Comparison of ENCODE assay signal across 21 cellular contexts in the genomic region with DNA sequence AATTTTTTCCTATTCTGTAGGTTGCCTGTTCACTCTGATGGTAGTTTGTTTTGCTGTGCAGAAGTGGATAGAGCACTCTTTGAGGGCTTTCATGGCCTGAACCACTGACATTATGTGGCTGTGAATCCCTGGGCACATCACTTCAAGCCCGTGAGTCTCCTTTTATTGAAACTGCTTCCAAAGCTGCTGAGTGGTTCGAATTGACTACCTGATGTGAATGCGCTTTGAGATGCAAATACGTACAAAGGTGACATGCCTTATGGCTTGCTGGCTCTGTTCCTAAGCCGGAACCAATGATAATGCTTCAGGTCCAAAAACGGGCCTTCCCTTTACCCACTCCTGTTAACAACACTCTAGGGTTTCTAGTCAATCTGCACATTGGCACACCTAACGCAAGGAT. TPM values are rescaled to one million over a fixed set of nuclear protein-coding genes. Genes with fewer than 3 reads are reported as not detected.
DNase-seq lines count a peak whose midpoint lies in the region; ATAC-seq, FAIRE-seq and TF ChIP-seq lines count a peak whose summit lies in the region.
"Had no signal": no experiment of that assay in that cellular context is flagged by ENCODE, and none has a peak within 500 bp of the region (broad histone marks: within the 10 kb centered on the region; RNA-seq: fewer than 3 reads in every experiment).

No MANE protein-coding gene starts in this region.

- no peaks in the 10 kb centered on the region for H3K36me3 ChIP-seq in H7 (replicated peaks; ENCODE audit: control insufficient read depth, insufficient read depth, low read length)
- H3K36me3 ChIP-seq in H1 (ENCODE audit: control insufficient read depth in 2 of 4, insufficient read depth in 4 of 4, low read length in 3 of 4), result no peaks in the 10 kb centered on the region

- DNase-seq in H7, result peak; percentile 49
- no peak for DNase-seq in H1 (ENCODE audit: low read depth in 1 of 2, low spot score in 2 of 2)
- peak; percentile 41 for DNase-seq in islet precursor cell
- DNase-seq in foreskin fibroblast, result no peak
- DNase-seq in NCI-H345 (lab: John Stamatoyannopoulos, UW), result no peak
- DNase-seq: C1 segment of cervical spinal cord; Calu3; CD4-positive, alpha-beta memory T cell; COR-L47; DMS53; DMS79 treated with DMSO at 0.1 percent for 48 hours; GM23248; HCEC 1CT had no signal

- TF ChIP-seq CTCF in H1 (IDR thresholded peaks at IDR 0.05; ENCODE audit: control extremely low read depth in 1 of 3, insufficient read depth in 1 of 3, low read depth in 1 of 3, low read length in 3 of 3), result no peak
- TF ChIP-seq CTCF in foreskin fibroblast (IDR thresholded peaks at IDR 0.05; ENCODE audit: low read depth, low read length), result no peak

- no peaks in the 10 kb centered on the region for H3K79me2 ChIP-seq in H1 (ENCODE audit: control insufficient read depth in 1 of 2, insufficient read depth in 2 of 2, low read length in 2 of 2)

- H3K27ac ChIP-seq in H1 (ENCODE audit: low read depth, low read length), result no peak overlapping the region
- H3K27ac ChIP-seq: GM23248 had no signal

- no peak overlapping the region for H2BK15ac ChIP-seq in H1 (ENCODE audit: low read length)

- H2AK5ac ChIP-seq in H1 (ENCODE audit: low read depth, low read length), result no peak overlapping the region

- no peak overlapping the region for H2AFZ ChIP-seq in H1 (ENCODE audit: low read length)
- H2AFZ ChIP-seq: GM23248 had no signal

- H3K79me1 ChIP-seq in H1 (ENCODE audit: low read depth, low read length), result no peaks in the 10 kb centered on the region

- no peak overlapping the region for H3K23ac ChIP-seq in H1 (ENCODE audit: insufficient read length)

- POLR2A ChIA-PET in H1 (lab: Charles Lee; ENCODE audit: partially characterized antibody), result interaction anchor here (1.3 kb wide), 1 partner anchor 24 kb away, joined by 3 read pairs; no protein-coding TSS in a partner anchor

- H3K56ac ChIP-seq in H1 (replicated peaks; ENCODE audit: insufficient read length, low read depth, low read length), result no peak overlapping the region

- H3K4ac ChIP-seq in H1 (replicated peaks; ENCODE audit: insufficient read length, low read depth, low read length), result no peak overlapping the region

- no peak overlapping the region for H4K91ac ChIP-seq in H1 (replicated peaks; ENCODE audit: insufficient read length, low read length)

- FAIRE-seq in H1 (lab: Jason Lieb, UNC), result no peak
- FAIRE-seq: G401.6, GM12892, H54 had no signal

- H3K9ac ChIP-seq in H1 (replicated peaks in 1 of 4; ENCODE audit: extremely low read depth in 1 of 4, low read depth in 3 of 4, low read length in 3 of 4), result no peak overlapping the region
- H3K9ac ChIP-seq: GM23248 had no signal

- TF ChIP-seq RAD21 in H1 (IDR thresholded peaks at IDR 0.05 in 1 of 2, conservative IDR thresholded peaks at IDR 0.05 in 1 of 2; ENCODE audit: low read depth in 2 of 2, low read length in 2 of 2), result no peak

- no peak for TF ChIP-seq EP300 in H1 (IDR thresholded peaks at IDR 0.05; ENCODE audit: borderline replicate concordance in 1 of 2, low read depth in 2 of 2, low read length in 2 of 2)

- H4K5ac ChIP-seq in H1 (ENCODE audit: insufficient read length, low read depth, low read length), result no peak overlapping the region

- CTCF ChIA-PET in H1 (lab: Charles Lee; ENCODE audit: partially characterized antibody), result no interaction called here

- TF ChIP-seq POLR2A in H1 (IDR thresholded peaks at IDR 0.05; ENCODE audit: control extremely low read depth in 1 of 2, low read depth in 2 of 2, low read length in 2 of 2), result no peak

- H3K14ac ChIP-seq in H1 (ENCODE audit: insufficient read length), result no peak overlapping the region

- H4K20me1 ChIP-seq in H1 (replicated peaks in 1 of 2; ENCODE audit: control insufficient read depth in 1 of 2, insufficient read depth in 2 of 2, low read length in 2 of 2), result no peaks in the 10 kb centered on the region

- H3K9me3 ChIP-seq in H1 (ENCODE audit: insufficient read depth in 2 of 2, low read depth in 1 of 2, low read length in 1 of 2), result no peaks in the 10 kb centered on the region

- H2BK5ac ChIP-seq in H1 (ENCODE audit: low read depth, low read length), result no peak overlapping the region

- H3K4me2 ChIP-seq in H1 (ENCODE audit: insufficient read depth in 1 of 2, low read depth in 2 of 2, low read length in 2 of 2), result peak overlapping the region in 1 of 2 experiments; percentile 15; a peak in 1 of 4 replicates

- no peak for ATAC-seq in GM21381 (IDR thresholded peaks at IDR 0.05; ENCODE audit: unreplicated experiment)

- H4K8ac ChIP-seq in H1 (ENCODE audit: extremely low read depth, insufficient read depth, low read length), result no peak overlapping the region

- H3K27me3 ChIP-seq in H7 (ENCODE audit: control insufficient read depth, insufficient read depth, low read length) (no peaks in the 10 kb centered on the region), H1 (replicated peaks in 1 of 4; ENCODE audit: control insufficient read depth in 3 of 4, extremely low read depth in 1 of 4, insufficient read depth in 3 of 4, low read length in 3 of 4) (no peaks in the 10 kb centered on the region; a peak in 2 of 7 replicates)

- peaks cover 9 to 22% (median 14%) of the 10 kb centered on the region in 4 experiments for H3K4me1 ChIP-seq in H1 (replicated peaks in 1 of 4; ENCODE audit: control insufficient read depth in 3 of 4, insufficient read depth in 4 of 4, low read length in 3 of 4)

- no peak overlapping the region for H3K18ac ChIP-seq in H1 (ENCODE audit: extremely low read depth, low read length)

- H2BK12ac ChIP-seq in H1 (ENCODE audit: low read depth, low read length), result no peak overlapping the region

- H3K4me3 ChIP-seq in H7 (ENCODE audit: insufficient read depth, low read depth, low read length) (no peak overlapping the region), H1 (ENCODE audit: extremely low read depth in 1 of 4, insufficient read depth in 2 of 4, low read depth in 3 of 4, low read length in 4 of 4) (no peak overlapping the region), foreskin fibroblast (ENCODE audit: low read depth in 1 of 2, low read length in 2 of 2) (no peak overlapping the region)
- H3K4me3 ChIP-seq: GM23248 had no signal

- H3K23me2 ChIP-seq in H1 (ENCODE audit: low read depth, low read length), result no peaks in the 10 kb centered on the region

- H2BK20ac ChIP-seq in H1 (ENCODE audit: low read length), result no peak overlapping the region

- H2BK120ac ChIP-seq in H1 (replicated peaks; ENCODE audit: low read depth, low read length), result no peak overlapping the region

- 50% methylated on average over 7 of the region's 7 CpGs; no CpG with 5 or more reads in 1 of the 2 experiments for WGBS in H1 (ENCODE audit: extremely low coverage in 1 of 2, insufficient coverage in 1 of 2, insufficient read length in 1 of 2, insufficient replicate concordance in 2 of 2, low coverage in 1 of 2, low lambda C conversion rate in 2 of 2, missing lambda C conversion rate in 1 of 2), 2 experiments

TF ChIP-seq in H1, 55 proteins besides CTCF, POLR2A, EP300 and RAD21:
- TF ChIP-seq PHF8 (conservative IDR thresholded peaks at IDR 0.05; ENCODE audit: low read depth, low read length) (no peak), NANOG (IDR thresholded peaks at IDR 0.05; ENCODE audit: insufficient read depth, low read depth, low read length, poor library complexity, severe bottlenecking) (peak; percentile 54)

RNA-seq across cellular contexts. Expression of gene ASPA, which starts 34.3 kb away (rescaled TPM):
- total RNA-seq in H7 (2014; rRNA removed; shearing (Covaris generic)), result not detected in 2 replicates
- total RNA-seq in H1 (2021; fragmentation: NEBNext Ultra II Directional; extraction: Animal tissue kit (Norgen Biotek cat#: 25700)), result not detected in 2 replicates
- polyA plus RNA-seq in H1 (2011; rRNA removed), result 0.03 TPM in 1 of 2 replicates, not detected in the other
- 0.01 TPM for polyA plus RNA-seq in H1 (2011; cell fraction: cytosol; rRNA removed)
- 0.04 TPM for polyA plus RNA-seq in H1 (2011; cell fraction: nucleus; rRNA removed)
- polyA plus RNA-seq in H1 (2012, experiment 1 of 2), result not detected in 4 replicates
- polyA plus RNA-seq in H1 (2012, experiment 2 of 2), result not detected
- polyA plus RNA-seq in H1 (2013, experiment 1 of 2), result 0.08 TPM
- 0.04 TPM for polyA plus RNA-seq in H1 (2013, experiment 2 of 2)
- not detected in 2 replicates for polyA minus RNA-seq in H1 (2011; rRNA and poly(A)+ RNA removed)
- polyA minus RNA-seq in H1 (2011; cell fraction: cytosol; rRNA and poly(A)+ RNA removed), result not detected
- not detected for polyA minus RNA-seq in H1 (2011; cell fraction: nucleus; rRNA and poly(A)+ RNA removed)
- total RNA-seq: A673; Calu3; CD4-positive, alpha-beta memory T cell; Daoy; GM23248 had no signal
- polyA plus RNA-seq: BJ; CD4-positive, alpha-beta memory T cell had no signal

RNA-seq across cellular contexts. Expression of gene SPATA22, which starts 38.5 kb away (rescaled TPM):
- total RNA-seq in H7 (2014; rRNA removed; shearing (Covaris generic)), result 0.10 and 1.3 TPM in 2 replicates
- total RNA-seq in H1 (2021; fragmentation: NEBNext Ultra II Directional; extraction: Animal tissue kit (Norgen Biotek cat#: 25700)), result not detected in 2 replicates
- 0.06 TPM in 1 of 2 replicates, not detected in the other for polyA plus RNA-seq in H1 (2011; rRNA removed)
- not detected for polyA plus RNA-seq in H1 (2011; cell fraction: cytosol; rRNA removed)
- polyA plus RNA-seq in H1 (2011; cell fraction: nucleus; rRNA removed), result not detected
- polyA plus RNA-seq in H1 (2012, experiment 1 of 2), result not detected in 4 replicates
- not detected for polyA plus RNA-seq in H1 (2012, experiment 2 of 2)
- polyA plus RNA-seq in H1 (2013, experiment 1 of 2), result 0.04 TPM
- polyA plus RNA-seq in H1 (2013, experiment 2 of 2), result 0.07 TPM
- not detected in 2 replicates for polyA minus RNA-seq in H1 (2011; rRNA and poly(A)+ RNA removed)
- polyA minus RNA-seq in H1 (2011; cell fraction: cytosol; rRNA and poly(A)+ RNA removed), result not detected
- not detected for polyA minus RNA-seq in H1 (2011; cell fraction: nucleus; rRNA and poly(A)+ RNA removed)
- total RNA-seq: A172; A673; Calu3; CD4-positive, alpha-beta memory T cell; Daoy; GM23248 had no signal
- polyA plus RNA-seq: BJ, GM23248 had no signal

RNA-seq across cellular contexts. Expression of gene TRPV3, which starts 47.5 kb away (rescaled TPM):
- total RNA-seq in H7 (2014; rRNA removed; shearing (Covaris generic)), result 0.69 and 2.5 TPM in 2 replicates
- total RNA-seq in H1 (2021; fragmentation: NEBNext Ultra II Directional; extraction: Animal tissue kit (Norgen Biotek cat#: 25700)), result 0.40 and 0.56 TPM in 2 replicates
- polyA plus RNA-seq in H1 (2011; rRNA removed), result 1.0 and 1.1 TPM in 2 replicates
- 1.6 TPM for polyA plus RNA-seq in H1 (2011; cell fraction: cytosol; rRNA removed)
- 3.0 TPM for polyA plus RNA-seq in H1 (2011; cell fraction: nucleus; rRNA removed)
- polyA plus RNA-seq in H1 (2012, experiment 1 of 2), result 0.55 to 0.91 TPM (median 0.73 TPM) in 4 replicates
- polyA plus RNA-seq in H1 (2012, experiment 2 of 2), result 0.12 TPM
- polyA plus RNA-seq in H1 (2013, experiment 1 of 2), result 0.36 TPM
- polyA plus RNA-seq in H1 (2013, experiment 2 of 2), result 0.28 TPM
- polyA minus RNA-seq in H1 (2011; rRNA and poly(A)+ RNA removed), result 1.9 and 5.2 TPM in 2 replicates
- polyA minus RNA-seq in H1 (2011; cell fraction: cytosol; rRNA and poly(A)+ RNA removed), result 1.3 TPM
- polyA minus RNA-seq in H1 (2011; cell fraction: nucleus; rRNA and poly(A)+ RNA removed), result 1.9 TPM
- polyA plus RNA-seq: CD4-positive, alpha-beta memory T cell had no signal

Comparison
In these comparisons a context has a peak if more than half of its experiments do, and no peak if none do; other contexts are left out.
1. DNase-seq: peak in H7 (single experiment) and islet precursor cell (single experiment); none in H1 (0 of 2), foreskin fibroblast (0 of 2) and NCI-H345 (single experiment).